ENCODE assay signal across 1 cellular context in the genomic region with DNA sequence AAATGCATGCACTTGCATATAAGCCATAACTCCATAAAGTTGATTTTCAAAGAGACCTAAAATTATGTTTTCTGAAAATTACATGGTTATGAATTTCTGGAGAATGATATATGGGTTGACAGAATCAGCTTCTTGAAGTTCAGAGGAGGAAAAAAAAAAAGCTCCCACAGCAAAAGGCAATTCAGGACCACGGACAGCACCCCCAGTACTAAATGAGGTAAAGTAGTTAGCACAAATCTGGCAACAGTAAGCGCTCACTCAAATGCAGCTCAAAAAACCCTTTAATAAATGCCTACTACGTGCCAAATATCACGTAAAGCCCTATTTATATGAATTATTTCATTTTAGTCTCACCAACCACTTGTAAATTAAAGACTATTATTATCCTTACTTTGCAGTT.
TF ChIP-seq lines count a peak whose summit lies in the region.

No MANE protein-coding gene starts in this region.

TF ChIP-seq in HepG2, 621 proteins besides CTCF, POLR2A, EP300 and RAD21 (continued from another document and continues in another):
- TF ChIP-seq, protein P1, sequence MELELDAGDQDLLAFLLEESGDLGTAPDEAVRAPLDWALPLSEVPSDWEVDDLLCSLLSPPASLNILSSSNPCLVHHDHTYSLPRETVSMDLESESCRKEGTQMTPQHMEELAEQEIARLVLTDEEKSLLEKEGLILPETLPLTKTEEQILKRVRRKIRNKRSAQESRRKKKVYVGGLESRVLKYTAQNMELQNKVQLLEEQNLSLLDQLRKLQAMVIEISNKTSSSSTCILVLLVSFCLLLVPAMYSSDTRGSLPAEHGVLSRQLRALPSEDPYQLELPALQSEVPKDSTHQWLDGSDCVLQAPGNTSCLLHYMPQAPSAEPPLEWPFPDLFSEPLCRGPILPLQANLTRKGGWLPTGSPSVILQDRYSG (CRISPR knock-in tag; IDR thresholded peaks at IDR 0.05), result 0 out of 2 replicates have a peak, but pooled peaks have one; percentile 39
- no peak for TF ChIP-seq ZNF460 (CRISPR knock-in tag; IDR thresholded peaks at IDR 0.05; ENCODE audit: borderline replicate concordance)
- no peak for TF ChIP-seq ZNF224 (CRISPR knock-in tag; IDR thresholded peaks at IDR 0.05)
- no peak for TF ChIP-seq ZNF570 (CRISPR knock-in tag; IDR thresholded peaks at IDR 0.05; ENCODE audit: borderline replicate concordance)
- peak; percentile 88; the same call in 1 of the 2 replicates for TF ChIP-seq NKX3-1 (CRISPR knock-in tag; IDR thresholded peaks at IDR 0.05)
- TF ChIP-seq, protein P2, sequence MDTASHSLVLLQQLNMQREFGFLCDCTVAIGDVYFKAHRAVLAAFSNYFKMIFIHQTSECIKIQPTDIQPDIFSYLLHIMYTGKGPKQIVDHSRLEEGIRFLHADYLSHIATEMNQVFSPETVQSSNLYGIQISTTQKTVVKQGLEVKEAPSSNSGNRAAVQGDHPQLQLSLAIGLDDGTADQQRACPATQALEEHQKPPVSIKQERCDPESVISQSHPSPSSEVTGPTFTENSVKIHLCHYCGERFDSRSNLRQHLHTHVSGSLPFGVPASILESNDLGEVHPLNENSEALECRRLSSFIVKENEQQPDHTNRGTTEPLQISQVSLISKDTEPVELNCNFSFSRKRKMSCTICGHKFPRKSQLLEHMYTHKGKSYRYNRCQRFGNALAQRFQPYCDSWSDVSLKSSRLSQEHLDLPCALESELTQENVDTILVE (CRISPR knock-in tag; IDR thresholded peaks at IDR 0.05), result peak; percentile 72; the same call in 1 of the 2 replicates
- TF ChIP-seq PAWR (CRISPR knock-in tag; IDR thresholded peaks at IDR 0.05; ENCODE audit: borderline replicate concordance), result no peak
- TF ChIP-seq HOXD1 (CRISPR knock-in tag; IDR thresholded peaks at IDR 0.05), result no peak
- TF ChIP-seq ZNF766 (CRISPR knock-in tag; IDR thresholded peaks at IDR 0.05; ENCODE audit: borderline replicate concordance), result no peak
- no peak for TF ChIP-seq IKZF1 (IDR thresholded peaks at IDR 0.05)
- TF ChIP-seq ZNF496 (CRISPR knock-in tag; IDR thresholded peaks at IDR 0.05; ENCODE audit: insufficient replicate concordance), result no peak
- no peak for TF ChIP-seq ZFP82 (CRISPR knock-in tag; IDR thresholded peaks at IDR 0.05; ENCODE audit: borderline replicate concordance)
- TF ChIP-seq, protein P3, sequence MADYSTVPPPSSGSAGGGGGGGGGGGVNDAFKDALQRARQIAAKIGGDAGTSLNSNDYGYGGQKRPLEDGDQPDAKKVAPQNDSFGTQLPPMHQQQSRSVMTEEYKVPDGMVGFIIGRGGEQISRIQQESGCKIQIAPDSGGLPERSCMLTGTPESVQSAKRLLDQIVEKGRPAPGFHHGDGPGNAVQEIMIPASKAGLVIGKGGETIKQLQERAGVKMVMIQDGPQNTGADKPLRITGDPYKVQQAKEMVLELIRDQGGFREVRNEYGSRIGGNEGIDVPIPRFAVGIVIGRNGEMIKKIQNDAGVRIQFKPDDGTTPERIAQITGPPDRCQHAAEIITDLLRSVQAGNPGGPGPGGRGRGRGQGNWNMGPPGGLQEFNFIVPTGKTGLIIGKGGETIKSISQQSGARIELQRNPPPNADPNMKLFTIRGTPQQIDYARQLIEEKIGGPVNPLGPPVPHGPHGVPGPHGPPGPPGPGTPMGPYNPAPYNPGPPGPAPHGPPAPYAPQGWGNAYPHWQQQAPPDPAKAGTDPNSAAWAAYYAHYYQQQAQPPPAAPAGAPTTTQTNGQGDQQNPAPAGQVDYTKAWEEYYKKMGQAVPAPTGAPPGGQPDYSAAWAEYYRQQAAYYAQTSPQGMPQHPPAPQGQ (CRISPR knock-in tag; IDR thresholded peaks at IDR 0.05; ENCODE audit: borderline replicate concordance), result no peak
- TF ChIP-seq NFIB (CRISPR knock-in tag; IDR thresholded peaks at IDR 0.05; ENCODE audit: borderline replicate concordance), result no peak
- no peak for TF ChIP-seq ARID2 (CRISPR knock-in tag; IDR thresholded peaks at IDR 0.05; ENCODE audit: borderline replicate concordance)
- no peak for TF ChIP-seq TRAFD1 (CRISPR knock-in tag; IDR thresholded peaks at IDR 0.05; ENCODE audit: borderline replicate concordance)
- TF ChIP-seq HNRNPLL (IDR thresholded peaks at IDR 0.05; ENCODE audit: low read depth, low read length, poor library complexity, severe bottlenecking), result no peak
- TF ChIP-seq SPEN (CRISPR knock-in tag; IDR thresholded peaks at IDR 0.05; ENCODE audit: low read depth), result no peak
- no peak for TF ChIP-seq PHB2 (IDR thresholded peaks at IDR 0.05; ENCODE audit: partially characterized antibody)
- TF ChIP-seq ZNF383 (CRISPR knock-in tag; IDR thresholded peaks at IDR 0.05; ENCODE audit: borderline replicate concordance), result no peak
- TF ChIP-seq YEATS2 (CRISPR knock-in tag; IDR thresholded peaks at IDR 0.05; ENCODE audit: borderline replicate concordance), result no peak
- no peak for TF ChIP-seq YEATS4 (CRISPR knock-in tag; IDR thresholded peaks at IDR 0.05; ENCODE audit: borderline replicate concordance)
- 0 out of 2 replicates have a peak, but pooled peaks have one; percentile 71 for TF ChIP-seq ZFP36L2 (CRISPR knock-in tag; IDR thresholded peaks at IDR 0.05)
- TF ChIP-seq RBM22 (optimal IDR thresholded peaks at IDR 0.05; ENCODE audit: low read length), result no peak
- TF ChIP-seq TBL1XR1 (IDR thresholded peaks at IDR 0.05; ENCODE audit: borderline replicate concordance, low read length, partially characterized antibody), result no peak
- no peak for TF ChIP-seq ZNF562 (CRISPR knock-in tag; IDR thresholded peaks at IDR 0.05; ENCODE audit: borderline replicate concordance)
- no peak for TF ChIP-seq DPF2 (CRISPR knock-in tag; IDR thresholded peaks at IDR 0.05; ENCODE audit: borderline replicate concordance, low read depth)
- no peak for TF ChIP-seq ZNF138 (CRISPR knock-in tag; IDR thresholded peaks at IDR 0.05; ENCODE audit: low read depth)
- 0 out of 2 replicates have a peak, but pooled peaks have one; percentile 40 for TF ChIP-seq ZNF230 (CRISPR knock-in tag; IDR thresholded peaks at IDR 0.05)
- no peak for TF ChIP-seq STAT6 (CRISPR knock-in tag; IDR thresholded peaks at IDR 0.05; ENCODE audit: borderline replicate concordance)
- no peak for TF ChIP-seq SIN3A (IDR thresholded peaks at IDR 0.05; ENCODE audit: borderline replicate concordance, low read depth, low read length)
- TF ChIP-seq, protein P4, sequence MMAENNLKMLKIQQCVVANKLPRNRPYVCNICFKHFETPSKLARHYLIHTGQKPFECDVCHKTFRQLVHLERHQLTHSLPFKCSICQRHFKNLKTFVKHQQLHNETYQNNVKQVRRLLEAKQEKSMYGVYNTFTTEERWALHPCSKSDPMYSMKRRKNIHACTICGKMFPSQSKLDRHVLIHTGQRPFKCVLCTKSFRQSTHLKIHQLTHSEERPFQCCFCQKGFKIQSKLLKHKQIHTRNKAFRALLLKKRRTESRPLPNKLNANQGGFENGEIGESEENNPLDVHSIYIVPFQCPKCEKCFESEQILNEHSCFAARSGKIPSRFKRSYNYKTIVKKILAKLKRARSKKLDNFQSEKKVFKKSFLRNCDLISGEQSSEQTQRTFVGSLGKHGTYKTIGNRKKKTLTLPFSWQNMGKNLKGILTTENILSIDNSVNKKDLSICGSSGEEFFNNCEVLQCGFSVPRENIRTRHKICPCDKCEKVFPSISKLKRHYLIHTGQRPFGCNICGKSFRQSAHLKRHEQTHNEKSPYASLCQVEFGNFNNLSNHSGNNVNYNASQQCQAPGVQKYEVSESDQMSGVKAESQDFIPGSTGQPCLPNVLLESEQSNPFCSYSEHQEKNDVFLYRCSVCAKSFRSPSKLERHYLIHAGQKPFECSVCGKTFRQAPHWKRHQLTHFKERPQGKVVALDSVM (CRISPR knock-in tag; IDR thresholded peaks at IDR 0.05), result no peak
- TF ChIP-seq, protein P5, sequence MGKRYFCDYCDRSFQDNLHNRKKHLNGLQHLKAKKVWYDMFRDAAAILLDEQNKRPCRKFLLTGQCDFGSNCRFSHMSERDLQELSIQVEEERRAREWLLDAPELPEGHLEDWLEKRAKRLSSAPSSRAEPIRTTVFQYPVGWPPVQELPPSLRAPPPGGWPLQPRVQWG (CRISPR knock-in tag; IDR thresholded peaks at IDR 0.05; ENCODE audit: borderline replicate concordance, low read depth), result no peak
- no peak for TF ChIP-seq ZNF136 (CRISPR knock-in tag; IDR thresholded peaks at IDR 0.05; ENCODE audit: low read depth)
- TF ChIP-seq ZKSCAN1 (IDR thresholded peaks at IDR 0.05; ENCODE audit: low read length), result 0 out of 2 replicates have a peak, but pooled peaks have one; percentile 54
- TF ChIP-seq NONO (IDR thresholded peaks at IDR 0.05), result no peak
- no peak for TF ChIP-seq NONO (CRISPR knock-in tag; conservative IDR thresholded peaks at IDR 0.05)
- TF ChIP-seq, protein P6, sequence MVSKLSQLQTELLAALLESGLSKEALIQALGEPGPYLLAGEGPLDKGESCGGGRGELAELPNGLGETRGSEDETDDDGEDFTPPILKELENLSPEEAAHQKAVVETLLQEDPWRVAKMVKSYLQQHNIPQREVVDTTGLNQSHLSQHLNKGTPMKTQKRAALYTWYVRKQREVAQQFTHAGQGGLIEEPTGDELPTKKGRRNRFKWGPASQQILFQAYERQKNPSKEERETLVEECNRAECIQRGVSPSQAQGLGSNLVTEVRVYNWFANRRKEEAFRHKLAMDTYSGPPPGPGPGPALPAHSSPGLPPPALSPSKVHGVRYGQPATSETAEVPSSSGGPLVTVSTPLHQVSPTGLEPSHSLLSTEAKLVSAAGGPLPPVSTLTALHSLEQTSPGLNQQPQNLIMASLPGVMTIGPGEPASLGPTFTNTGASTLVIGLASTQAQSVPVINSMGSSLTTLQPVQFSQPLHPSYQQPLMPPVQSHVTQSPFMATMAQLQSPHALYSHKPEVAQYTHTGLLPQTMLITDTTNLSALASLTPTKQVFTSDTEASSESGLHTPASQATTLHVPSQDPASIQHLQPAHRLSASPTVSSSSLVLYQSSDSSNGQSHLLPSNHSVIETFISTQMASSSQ (IDR thresholded peaks at IDR 0.05; ENCODE audit: low read depth), result no peak
- TF ChIP-seq, protein P6 (CRISPR knock-in tag; IDR thresholded peaks at IDR 0.05; ENCODE audit: borderline replicate concordance), result no peak
- TF ChIP-seq ZNF256 (CRISPR knock-in tag; conservative IDR thresholded peaks at IDR 0.05), result no peak; the same call in 1 of the 2 replicates
- 0 out of 2 replicates have a peak, but pooled peaks have one; percentile 61 for TF ChIP-seq MEIS2 (CRISPR knock-in tag; IDR thresholded peaks at IDR 0.05)
- no peak for TF ChIP-seq MATR3 (CRISPR knock-in tag; IDR thresholded peaks at IDR 0.05)
- TF ChIP-seq KAT2B (IDR thresholded peaks at IDR 0.05; ENCODE audit: borderline replicate concordance, low read depth, low read length), result no peak
- TF ChIP-seq ZNF737 (CRISPR knock-in tag; IDR thresholded peaks at IDR 0.05; ENCODE audit: borderline replicate concordance), result no peak
- TF ChIP-seq, protein P7, sequence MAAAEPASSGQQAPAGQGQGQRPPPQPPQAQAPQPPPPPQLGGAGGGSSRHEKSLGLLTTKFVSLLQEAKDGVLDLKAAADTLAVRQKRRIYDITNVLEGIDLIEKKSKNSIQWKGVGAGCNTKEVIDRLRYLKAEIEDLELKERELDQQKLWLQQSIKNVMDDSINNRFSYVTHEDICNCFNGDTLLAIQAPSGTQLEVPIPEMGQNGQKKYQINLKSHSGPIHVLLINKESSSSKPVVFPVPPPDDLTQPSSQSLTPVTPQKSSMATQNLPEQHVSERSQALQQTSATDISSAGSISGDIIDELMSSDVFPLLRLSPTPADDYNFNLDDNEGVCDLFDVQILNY (CRISPR knock-in tag; conservative IDR thresholded peaks at IDR 0.05), result no peak
- no peak for TF ChIP-seq SOX6 (IDR thresholded peaks at IDR 0.05)
- no peak for TF ChIP-seq SOX6 (CRISPR knock-in tag; IDR thresholded peaks at IDR 0.05)
- no peak for TF ChIP-seq ZNF44 (CRISPR knock-in tag; IDR thresholded peaks at IDR 0.05)
